Comparison of ENCODE assay signal across 22 cellular contexts in the genomic region with DNA sequence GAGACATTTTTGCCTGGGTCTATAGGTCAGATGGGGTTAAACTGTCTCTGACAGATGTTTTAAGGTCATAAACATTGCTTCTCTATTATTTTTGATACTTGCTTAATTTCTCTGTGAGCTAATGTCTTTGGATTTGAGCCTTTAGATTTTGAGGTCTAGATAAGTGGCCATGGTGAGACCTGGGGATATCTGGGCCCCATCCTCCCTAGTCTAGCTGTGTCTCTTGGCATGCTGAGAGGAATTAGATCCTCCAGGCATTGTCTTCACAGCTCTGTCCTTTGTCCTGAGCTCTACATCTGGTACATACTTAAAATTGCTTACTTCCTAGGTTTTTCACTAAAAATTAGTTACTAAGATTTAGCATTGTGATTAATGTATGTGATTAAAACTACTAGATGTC.
"Had no signal": no experiment of that assay in that cellular context is flagged by ENCODE, and none has a peak within 500 bp of the region (broad histone marks: within the 10 kb centered on the region; RNA-seq: fewer than 3 reads in every experiment).

No MANE protein-coding gene starts in this region.

- H3K9ac ChIP-seq: KMS-11 had no signal

- H3K27me3 ChIP-seq: SJSA1 had no signal

- H3K36me3 ChIP-seq: SJSA1 had no signal

- DNase-seq: Kasumi-1, MM.1S, NCI-H1092 treated with DMSO at 0.1 percent for 48 hours, NCI-H1436, NCI-H187, NCI-H2029, NCI-H2081 treated with DMSO at 0.1 percent for 48 hours, NCI-H2171, NCI-H226, NCI-H446, NCI-H510A, NCI-H524 treated with DMSO at 0.1 percent for 48 hours, NCI-H69, NCI-H774, Right ventricle myocardium superior, RPMI8226, SIG-M5 had no signal

- H3K9me3 ChIP-seq: SJSA1 had no signal

- H3K4me3 ChIP-seq: K562, SJSA1, SK-N-MC had no signal

- ATAC-seq: K562 had no signal

- H3K27ac Mint-ChIP-seq: IgD-negative memory B cell had no signal

- H3K4me1 Mint-ChIP-seq: IgD-negative memory B cell had no signal

- H3K4me1 ChIP-seq: SJSA1 had no signal

- H3K27me3 Mint-ChIP-seq: IgD-negative memory B cell had no signal

- H3K36me3 Mint-ChIP-seq: IgD-negative memory B cell had no signal

- H3K27ac ChIP-seq: KMS-11, SJSA1, SK-N-MC had no signal

- H3K4me2 ChIP-seq: KMS-11 had no signal

- H3K4me3 Mint-ChIP-seq: IgD-negative memory B cell had no signal
